ENCODE assay signal across 10 cellular contexts in the genomic region with DNA sequence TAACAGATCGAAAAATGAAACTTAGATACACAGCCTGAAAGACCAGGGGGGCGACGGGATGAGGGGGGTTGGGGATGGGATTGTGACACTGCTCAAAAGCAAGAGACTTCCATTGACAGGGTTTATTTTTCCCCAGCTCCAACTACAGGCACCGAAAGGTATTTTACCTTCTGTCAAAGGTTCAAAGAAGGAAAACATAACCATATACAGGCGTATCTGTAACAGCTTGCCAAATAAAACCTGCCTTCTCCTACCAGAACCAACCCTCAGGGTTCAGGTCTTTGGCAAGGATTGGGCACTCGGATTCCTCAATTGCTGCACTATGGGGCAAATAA. TPM values are rescaled to one million over a fixed set of nuclear protein-coding genes. Genes with fewer than 3 reads are reported as not detected.
A peak's percentile ranks its signal among the peaks of the same experiment; 100 is the strongest.
DNase-seq lines count a peak whose midpoint lies in the region; ATAC-seq and TF ChIP-seq lines count a peak whose summit lies in the region.
"Had no signal": no experiment of that assay in that cellular context is flagged by ENCODE, and none has a peak within 500 bp of the region (broad histone marks: within the 10 kb centered on the region; RNA-seq: fewer than 3 reads in every experiment).

No MANE protein-coding gene starts in this region.

- no peak overlapping the region for H3K27ac Mint-ChIP-seq in activated T-cell treated with anti-CD3 and anti-CD28 coated beads, Interleukin-2, amount 50 U/mL, for 72 hours
- no peak overlapping the region for H3K27ac Mint-ChIP-seq in activated T-helper 1 cell treated with anti-CD3 and anti-CD28 coated beads, Interleukin-12 subunit alpha, Interleukin-12 subunit beta, Interleukin-2, Interleukin-4 antibody, amounts not matched to agents 30 ng/mL and 10 ng/mL and 1 ng/mL, durations not matched to agents 14 hours and 24 hours and 36 hours

- peak overlapping the region; percentile 58 to 75 for H3K4me3 Mint-ChIP-seq in activated T-cell treated with anti-CD3 and anti-CD28 coated beads, Interleukin-2, amount 50 U/mL, for 72 hours
- H3K4me3 Mint-ChIP-seq in activated T-helper 1 cell treated with anti-CD3 and anti-CD28 coated beads, Interleukin-12 subunit alpha, Interleukin-12 subunit beta, Interleukin-2, Interleukin-4 antibody, amounts not matched to agents 30 ng/mL and 10 ng/mL and 1 ng/mL, durations not matched to agents 14 hours and 24 hours and 36 hours, result peak overlapping the region; percentile 47

- no peaks in the 10 kb centered on the region for H3K9me3 ChIP-seq in suprapubic skin

- H3K27me3 Mint-ChIP-seq in activated T-cell treated with anti-CD3 and anti-CD28 coated beads, Interleukin-2, amount 50 U/mL, for 72 hours (ENCODE audit: low read depth), result peaks cover 48% of the 10 kb centered on the region
- H3K27me3 Mint-ChIP-seq in activated T-helper 1 cell treated with anti-CD3 and anti-CD28 coated beads, Interleukin-12 subunit alpha, Interleukin-12 subunit beta, Interleukin-2, Interleukin-4 antibody, amounts not matched to agents 30 ng/mL and 10 ng/mL and 1 ng/mL, durations not matched to agents 14 hours and 24 hours and 36 hours (ENCODE audit: insufficient read depth), result peaks cover 66% of the 10 kb centered on the region

- H3K9me3 Mint-ChIP-seq in activated T-cell treated with anti-CD3 and anti-CD28 coated beads, Interleukin-2, amount 50 U/mL, for 72 hours, result no peaks in the 10 kb centered on the region
- no peaks in the 10 kb centered on the region for H3K9me3 Mint-ChIP-seq in activated T-helper 1 cell treated with anti-CD3 and anti-CD28 coated beads, Interleukin-12 subunit alpha, Interleukin-12 subunit beta, Interleukin-2, Interleukin-4 antibody, amounts not matched to agents 30 ng/mL and 10 ng/mL and 1 ng/mL, durations not matched to agents 14 hours and 24 hours and 36 hours

- H3K27ac ChIP-seq in suprapubic skin, result no peak overlapping the region

- H3K4me1 Mint-ChIP-seq in activated T-cell treated with anti-CD3 and anti-CD28 coated beads, Interleukin-2, amount 50 U/mL, for 72 hours (ENCODE audit: low read depth), result peaks cover 16% of the 10 kb centered on the region
- H3K4me1 Mint-ChIP-seq in activated T-helper 1 cell treated with anti-CD3 and anti-CD28 coated beads, Interleukin-12 subunit alpha, Interleukin-12 subunit beta, Interleukin-2, Interleukin-4 antibody, amounts not matched to agents 30 ng/mL and 10 ng/mL and 1 ng/mL, durations not matched to agents 14 hours and 24 hours and 36 hours (ENCODE audit: low read depth), result peaks cover 19% of the 10 kb centered on the region

- H3K4me3 ChIP-seq in kidney epithelial cell (ENCODE audit: low read depth, low read length) (peak overlapping the region; percentile 77), suprapubic skin (peak overlapping the region; percentile 59)

- TF ChIP-seq EP300 in suprapubic skin (IDR thresholded peaks at IDR 0.05), result no peak

- H3K4me1 ChIP-seq in suprapubic skin, result peaks cover 40% of the 10 kb centered on the region

- TF ChIP-seq CTCF in kidney epithelial cell (IDR thresholded peaks at IDR 0.05; ENCODE audit: insufficient read depth, low read length, poor library complexity, severe bottlenecking) (no peak), suprapubic skin (IDR thresholded peaks at IDR 0.05) (no peak)

- 6% methylated on average over 6 of the region's 6 CpGs for WGBS in suprapubic skin

- no peak for TF ChIP-seq POLR2A in suprapubic skin (IDR thresholded peaks at IDR 0.05)

- ATAC-seq in activated T-cell treated with anti-CD3 and anti-CD28 coated beads, Interleukin-2, amount 50 U/mL, for 72 hours (replicated peaks in 1 of 2), result no peak
- ATAC-seq in GM21737 (IDR thresholded peaks at IDR 0.05; ENCODE audit: unreplicated experiment), result no peak

- H3K27me3 ChIP-seq in kidney epithelial cell (ENCODE audit: control insufficient read depth, insufficient read depth, low read length), result peaks cover 2% of the 10 kb centered on the region
- peaks cover 78% of the 10 kb centered on the region for H3K27me3 ChIP-seq in suprapubic skin

- no peak for DNase-seq in activated T-cell treated with anti-CD3 and anti-CD28 coated beads, Interleukin-2, amount 50 U/mL, for 72 hours
- no peak for DNase-seq in activated T-cell treated with anti-CD3 and anti-CD28 coated beads for 4 hours
- no peak for DNase-seq in activated T-helper 1 cell treated with anti-CD3 and anti-CD28 coated beads, Interleukin-12 subunit alpha, Interleukin-12 subunit beta, Interleukin-2, Interleukin-4 antibody, amounts not matched to agents 30 ng/mL and 10 ng/mL and 1 ng/mL, durations not matched to agents 14 hours and 24 hours and 36 hours (ENCODE audit: low spot score)
- no peak for DNase-seq in kidney epithelial cell (ENCODE audit: low read depth)
- no peak for DNase-seq in suprapubic skin (ENCODE audit: low spot score in 2 of 2)
- DNase-seq in HuH-7.5 (ENCODE audit: low spot score), result no peak
- DNase-seq in stimulated activated CD4-positive, alpha-beta T cell treated with anti-CD3 and anti-CD28 coated beads, Interleukin-1b, Interleukin-23, amount 100 ng/mL, for 48 hours, result no peak
- DNase-seq: activated CD4-positive, alpha-beta T cell treated with anti-CD3 and anti-CD28 coated beads, Interleukin-2, amount 50 U/mL, for 4 hours; Karpas-422 had no signal

- peaks cover 4 to 7% of the 10 kb centered on the region in 2 donors for H3K36me3 Mint-ChIP-seq in activated T-cell treated with anti-CD3 and anti-CD28 coated beads, Interleukin-2, amount 50 U/mL, for 72 hours (ENCODE audit: insufficient read depth in 2 of 2)
- H3K36me3 Mint-ChIP-seq in activated T-helper 1 cell treated with anti-CD3 and anti-CD28 coated beads, Interleukin-12 subunit alpha, Interleukin-12 subunit beta, Interleukin-2, Interleukin-4 antibody, amounts not matched to agents 30 ng/mL and 10 ng/mL and 1 ng/mL, durations not matched to agents 14 hours and 24 hours and 36 hours (ENCODE audit: low read depth), result no peaks in the 10 kb centered on the region

- intact Hi-C loops in activated T-helper 1 cell treated with anti-CD3 and anti-CD28 coated beads, Interleukin-12 subunit alpha, Interleukin-12 subunit beta, Interleukin-2, Interleukin-4 antibody, amounts not matched to agents 30 ng/mL and 10 ng/mL and 1 ng/mL, durations not matched to agents 14 hours and 24 hours and 36 hours (cut with micrococcal nuclease), result no loop called here

- H3K36me3 ChIP-seq in kidney epithelial cell (ENCODE audit: control insufficient read depth, insufficient read depth, low read length) (no peaks in the 10 kb centered on the region), suprapubic skin (no peaks in the 10 kb centered on the region)

RNA-seq across cellular contexts. Expression of a gene that starts 1.3 kb away (rescaled TPM):
- not detected for total RNA-seq in activated T-cell treated with anti-CD3 and anti-CD28 coated beads, Interleukin-2, amount 50 U/mL, for 72 hours
- total RNA-seq in activated T-helper 1 cell treated with anti-CD3 and anti-CD28 coated beads, Interleukin-12 subunit alpha, Interleukin-12 subunit beta, Interleukin-2, Interleukin-4 antibody, amounts not matched to agents 30 ng/mL and 10 ng/mL and 1 ng/mL, durations not matched to agents 14 hours and 24 hours and 36 hours, result not detected in 2 replicates
- 0.88 and 0.96 TPM in 2 replicates for total RNA-seq in kidney epithelial cell
- 1 to 10 TPM in 1 of 4 donors, under 1 TPM in 3; 0.60 to 1.3 (median 0.72) TPM for total RNA-seq in suprapubic skin
